12 cellular contexts compared by ENCODE assay signal in the genomic region with DNA sequence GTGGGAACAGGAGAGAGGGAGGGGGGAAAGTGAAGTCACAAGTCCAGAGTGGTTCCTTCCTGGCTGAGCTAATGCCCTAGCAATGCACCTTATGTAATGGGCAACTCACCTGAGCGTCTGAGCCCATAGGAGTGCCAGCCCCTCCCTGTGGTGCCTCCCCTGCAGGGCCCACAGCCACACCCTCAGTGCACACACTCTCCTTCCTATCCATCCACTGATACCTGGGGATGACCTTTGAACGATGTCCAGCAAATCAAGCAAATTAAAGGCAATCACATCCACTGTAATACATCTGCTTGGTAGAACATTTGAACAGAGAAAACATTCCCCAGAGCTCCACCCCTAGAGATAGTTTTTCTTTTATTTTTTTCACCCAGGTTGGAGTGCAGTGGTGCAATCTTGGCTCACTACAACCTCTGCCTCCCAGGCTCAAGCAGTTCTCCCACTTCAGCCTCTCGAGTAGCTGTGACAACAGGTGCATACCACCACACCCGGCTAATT. TPM values are rescaled to one million over a fixed set of nuclear protein-coding genes. Genes with fewer than 3 reads are reported as not detected.
A peak's percentile ranks its signal among the peaks of the same experiment; 100 is the strongest.
DNase-seq lines count a peak whose midpoint lies in the region; ATAC-seq and TF ChIP-seq lines count a peak whose summit lies in the region.
"Had no signal": no experiment of that assay in that cellular context is flagged by ENCODE, and none has a peak within 500 bp of the region (broad histone marks: within the 10 kb centered on the region; RNA-seq: fewer than 3 reads in every experiment).

No MANE protein-coding gene starts in this region.

- intact Hi-C loops in heart left ventricle (cut with DNase I), result loop anchor here in 2 of 10 donors (10.0 kb wide), 2 partner anchors 64 to 144 kb away; no protein-coding TSS in a partner anchor
- intact Hi-C loops in left cardiac atrium (cut with DNase I), result no loop called here
- intact Hi-C loops in transverse colon (cut with DNase I; ENCODE audit: low total_unique reads), result no loop called here

- H3K4me3 ChIP-seq in heart left ventricle, result no peak overlapping the region
- no peak overlapping the region for H3K4me3 ChIP-seq in Peyer's patch
- H3K4me3 ChIP-seq in transverse colon, result no peak overlapping the region
- H3K4me3 ChIP-seq: SJSA1 had no signal

- no peaks in the 10 kb centered on the region for H3K27me3 Mint-ChIP-seq in activated T-cell treated with anti-CD3 and anti-CD28 coated beads, Interleukin-2, amount 50 U/mL, for 24 hours

- DNase-seq in heart left ventricle, result no peak
- DNase-seq in left cardiac atrium, result no peak
- peak in 2 of 3 donors; percentile 86 to 90 for DNase-seq in Peyer's patch
- DNase-seq in glomerular visceral epithelial cell (ENCODE audit: extremely low spot score), result peak; percentile 55
- DNase-seq in transverse colon, result peak; percentile 89
- no peak for DNase-seq in NK-92 (lab: John Stamatoyannopoulos, UW; ENCODE audit: unreplicated experiment)
- no peak for DNase-seq in activated T-cell treated with anti-CD3 and anti-CD28 coated beads, Interleukin-2, amount 50 U/mL, for 24 hours
- DNase-seq: midbrain; stimulated activated CD4-positive, alpha-beta T cell treated with anti-CD3 and anti-CD28 coated beads, Interleukin-12 subunit alpha, Interleukin-12 subunit beta, amount 100 ng/mL, for 4 hours; stimulated activated naive B cell treated with anti-CD40 and anti-IgM and Interleukin-4, amounts not matched to agents 10 μg/mL and 1 μg/mL and 100 μg/mL, for 72 hours had no signal

- H3K4me1 ChIP-seq in heart left ventricle, result peaks cover 12 to 80% (median 65%) of the 10 kb centered on the region in 12 donors
- H3K4me1 ChIP-seq in Peyer's patch, result peaks cover 0 to 59% (median 13%) of the 10 kb centered on the region in 4 donors
- peaks cover 58 to 94% (median 81%) of the 10 kb centered on the region in 4 donors for H3K4me1 ChIP-seq in transverse colon

- H3K4me1 Mint-ChIP-seq in activated T-cell treated with anti-CD3 and anti-CD28 coated beads, Interleukin-2, amount 50 U/mL, for 24 hours (ENCODE audit: low read depth), result peaks cover 48% of the 10 kb centered on the region

- ATAC-seq in heart left ventricle (no peak), left cardiac atrium (no peak), GM21737 (IDR thresholded peaks at IDR 0.05; ENCODE audit: unreplicated experiment) (no peak)

- H3K27ac Mint-ChIP-seq in activated T-cell treated with anti-CD3 and anti-CD28 coated beads, Interleukin-2, amount 50 U/mL, for 24 hours, result no peak overlapping the region
- H3K27ac Mint-ChIP-seq: stimulated activated naive B cell treated with anti-CD40 and anti-IgM and Interleukin-4, amounts not matched to agents 10 μg/mL and 1 μg/mL and 100 μg/mL, for 72 hours had no signal

- no peaks in the 10 kb centered on the region for H3K9me3 Mint-ChIP-seq in activated T-cell treated with anti-CD3 and anti-CD28 coated beads, Interleukin-2, amount 50 U/mL, for 24 hours
- H3K9me3 Mint-ChIP-seq: stimulated activated naive B cell treated with anti-CD40 and anti-IgM and Interleukin-4, amounts not matched to agents 10 μg/mL and 1 μg/mL and 100 μg/mL, for 72 hours had no signal

- no peaks in the 10 kb centered on the region for H3K27me3 ChIP-seq in heart left ventricle
- no peaks in the 10 kb centered on the region for H3K27me3 ChIP-seq in Peyer's patch
- no peaks in the 10 kb centered on the region for H3K27me3 ChIP-seq in transverse colon
- H3K27me3 ChIP-seq: SJSA1 had no signal

- in situ Hi-C loops in transverse colon (cut with MboI; ENCODE audit: low pct_ligation_motif_present in 1 of 4, low pct_unique_long_range_greater_than_20kb in 1 of 4, low sequenced_read_pairs in 3 of 4), result no loop called here

- H3K36me3 Mint-ChIP-seq in activated T-cell treated with anti-CD3 and anti-CD28 coated beads, Interleukin-2, amount 50 U/mL, for 24 hours (ENCODE audit: low read depth), result no peaks in the 10 kb centered on the region
- H3K36me3 Mint-ChIP-seq: stimulated activated naive B cell treated with anti-CD40 and anti-IgM and Interleukin-4, amounts not matched to agents 10 μg/mL and 1 μg/mL and 100 μg/mL, for 72 hours had no signal

- TF ChIP-seq EP300 in transverse colon (IDR thresholded peaks at IDR 0.05; ENCODE audit: low read depth), result peak; percentile 83

- TF ChIP-seq CTCF in heart left ventricle (IDR thresholded peaks at IDR 0.05), result no peak
- TF ChIP-seq CTCF in Peyer's patch (IDR thresholded peaks at IDR 0.05), result no peak
- no peak for TF ChIP-seq CTCF in transverse colon (IDR thresholded peaks at IDR 0.05)

- H3K27ac ChIP-seq in heart left ventricle, result peak overlapping the region in 7 of 12 donors; percentile 3 to 71 (median 39)
- H3K27ac ChIP-seq in Peyer's patch, result peak overlapping the region in 3 of 4 donors; percentile 82 to 91 (median 86)
- peak overlapping the region; percentile 86 to 94 (median 92) for H3K27ac ChIP-seq in transverse colon

- no peak overlapping the region for H3K4me3 Mint-ChIP-seq in activated T-cell treated with anti-CD3 and anti-CD28 coated beads, Interleukin-2, amount 50 U/mL, for 24 hours
- H3K4me3 Mint-ChIP-seq: stimulated activated naive B cell treated with anti-CD40 and anti-IgM and Interleukin-4, amounts not matched to agents 10 μg/mL and 1 μg/mL and 100 μg/mL, for 72 hours had no signal

- H3K9me3 ChIP-seq in heart left ventricle (no peaks in the 10 kb centered on the region), Peyer's patch (no peaks in the 10 kb centered on the region), transverse colon (no peaks in the 10 kb centered on the region)
- H3K9me3 ChIP-seq: SJSA1 had no signal

- TF ChIP-seq POLR2A in heart left ventricle (IDR thresholded peaks at IDR 0.05), result no peak
- TF ChIP-seq POLR2A in Peyer's patch (IDR thresholded peaks at IDR 0.05), result peak; percentile 61 to 80
- peak; percentile 69 for TF ChIP-seq POLR2A in transverse colon (IDR thresholded peaks at IDR 0.05)

- WGBS in heart left ventricle, 4 donors, result 76 to 87% (median 83%) methylated on average over 4 of the region's 4 CpGs
- WGBS in transverse colon (ENCODE audit: low coverage in 1 of 2), 2 donors, result 42 to 61% methylated on average over 3 to 4 of the region's 4 CpGs

- H3K36me3 ChIP-seq in heart left ventricle, result no peaks in the 10 kb centered on the region
- H3K36me3 ChIP-seq in Peyer's patch, result no peaks in the 10 kb centered on the region
- no peaks in the 10 kb centered on the region for H3K36me3 ChIP-seq in transverse colon

RNA-seq across cellular contexts. Expression of gene MICAL2, which starts 19.6 kb away (rescaled TPM):
- total RNA-seq in heart left ventricle, result 100 to 1,000 TPM in 2 of 9 donors, 10 to 100 TPM in 7; 48.2 to 110 (median 87.8) TPM
- 10 to 100 TPM; 37.6 to 86.4 TPM for polyA plus RNA-seq in heart left ventricle
- 100 to 1,000 TPM in 1 of 2 donors, 10 to 100 TPM in 1; 74.5 to 128 TPM for total RNA-seq in left cardiac atrium
- 100 to 1,000 TPM; 109 to 197 (median 183) TPM for total RNA-seq in Peyer's patch
- total RNA-seq in transverse colon, result 100 to 1,000 TPM; 309 to 483 (median 316) TPM

Comparison
In these comparisons a context has a peak if more than half of its experiments do, and no peak if none do; other contexts are left out.
1. DNase-seq: peak in Peyer's patch (2 of 3), glomerular visceral epithelial cell (single experiment) and transverse colon (single experiment); none in heart left ventricle (0 of 5), left cardiac atrium (single experiment), NK-92 (single experiment) and activated T-cell treated with anti-CD3 and anti-CD28 coated beads, Interleukin-2, amount 50 U/mL, for 24 hours (single experiment).
2. H3K27ac ChIP-seq: peak in every context shown above with its lines; median percentile 92 in transverse colon; 86 in Peyer's patch; 39 in heart left ventricle.
3. POLR2A ChIP-seq: peak in Peyer's patch (2 of 2) and transverse colon (single experiment); none in heart left ventricle (0 of 2).